ENCODE assay signal across 35 cellular contexts in genomic region chr1:112007169-112007568, GRCh38. TPM values are rescaled to one million over a fixed set of nuclear protein-coding genes. Genes with fewer than 3 reads are reported as not detected.
"Had no signal": no experiment of that assay in that cellular context is flagged by ENCODE, and none has a peak within 500 bp of the region (broad histone marks: within the 10 kb centered on the region; RNA-seq: fewer than 3 reads in every experiment).

No MANE protein-coding gene starts in this region.

- H3K4me3 Mint-ChIP-seq: activated CD4-positive, alpha-beta memory T cell treated with anti-CD3 and anti-CD28 coated beads for 36 hours; activated CD4-positive, alpha-beta T cell treated with anti-CD3 and anti-CD28 coated beads for 36 hours; activated CD4-positive, alpha-beta T cell treated with anti-CD3 and anti-CD28 coated beads, Interleukin-2, amount 10 ng/mL, durations not matched to agents 24 days and 14 days; activated CD8-positive, alpha-beta memory T cell treated with anti-CD3 and anti-CD28 coated beads, Interleukin-2, amount 10 ng/mL, durations not matched to agents 7 days and 5 days; activated CD8-positive, alpha-beta T cell treated with anti-CD3 and anti-CD28 coated beads, Interleukin-2, amount 10 ng/mL, durations not matched to agents 7 days and 5 days; activated naive CD4-positive, alpha-beta T cell treated with anti-CD3 and anti-CD28 coated beads for 36 hours; activated naive CD4-positive, alpha-beta T cell treated with anti-CD3 and anti-CD28 coated beads, Interleukin-2, amount 50 U/mL, for 24 hours; activated naive CD8-positive, alpha-beta T cell treated with anti-CD3 and anti-CD28 coated beads for 36 hours; activated naive CD8-positive, alpha-beta T cell treated with anti-CD3 and anti-CD28 coated beads, Interleukin-2, amount 50 U/mL, for 24 hours; activated T-helper 1 cell treated with anti-CD3 and anti-CD28 coated beads, Interleukin-12 subunit alpha, Interleukin-12 subunit beta, Interleukin-2, Interleukin-4 antibody, amounts not matched to agents 30 ng/mL and 10 ng/mL and 1 ng/mL, durations not matched to agents 14 hours and 24 hours and 36 hours; T-helper 17 cell; T-helper 2 cell treated with Interferon-gamma antibody and Interleukin-4, amounts not matched to agents 5 μg/mL and 100 μg/mL, for 36 hours had no signal

- H3K4me1 Mint-ChIP-seq: activated CD4-positive, alpha-beta T cell treated with anti-CD3 and anti-CD28 coated beads for 36 hours; activated CD4-positive, alpha-beta T cell treated with anti-CD3 and anti-CD28 coated beads, Interleukin-2, amount 10 ng/mL, durations not matched to agents 24 days and 14 days; activated CD8-positive, alpha-beta memory T cell treated with anti-CD3 and anti-CD28 coated beads, Interleukin-2, amount 10 ng/mL, durations not matched to agents 7 days and 5 days; activated naive CD4-positive, alpha-beta T cell treated with anti-CD3 and anti-CD28 coated beads, Interleukin-2, amount 50 U/mL, for 24 hours; activated naive CD8-positive, alpha-beta T cell treated with anti-CD3 and anti-CD28 coated beads for 36 hours; activated naive CD8-positive, alpha-beta T cell treated with anti-CD3 and anti-CD28 coated beads, Interleukin-2, amount 50 U/mL, for 24 hours; T-helper 17 cell had no signal

- H3K4me3 ChIP-seq: adrenal gland, body of pancreas, esophagus squamous epithelium, gastroesophageal sphincter, heart right ventricle had no signal

- H3K27ac Mint-ChIP-seq: activated CD4-positive, alpha-beta memory T cell treated with anti-CD3 and anti-CD28 coated beads for 36 hours; activated CD4-positive, alpha-beta T cell treated with anti-CD3 and anti-CD28 coated beads for 36 hours; activated CD4-positive, alpha-beta T cell treated with anti-CD3 and anti-CD28 coated beads, Interleukin-2, amount 10 ng/mL, durations not matched to agents 24 days and 14 days; activated CD8-positive, alpha-beta memory T cell treated with anti-CD3 and anti-CD28 coated beads, Interleukin-2, amount 10 ng/mL, durations not matched to agents 7 days and 5 days; activated CD8-positive, alpha-beta T cell treated with anti-CD3 and anti-CD28 coated beads, Interleukin-2, amount 10 ng/mL, durations not matched to agents 7 days and 5 days; activated naive CD4-positive, alpha-beta T cell treated with anti-CD3 and anti-CD28 coated beads for 36 hours; activated naive CD4-positive, alpha-beta T cell treated with anti-CD3 and anti-CD28 coated beads, Interleukin-2, amount 50 U/mL, for 24 hours; activated naive CD8-positive, alpha-beta T cell treated with anti-CD3 and anti-CD28 coated beads for 36 hours; activated naive CD8-positive, alpha-beta T cell treated with anti-CD3 and anti-CD28 coated beads, Interleukin-2, amount 50 U/mL, for 24 hours; activated T-helper 1 cell treated with anti-CD3 and anti-CD28 coated beads, Interleukin-12 subunit alpha, Interleukin-12 subunit beta, Interleukin-2, Interleukin-4 antibody, amounts not matched to agents 30 ng/mL and 10 ng/mL and 1 ng/mL, durations not matched to agents 14 hours and 24 hours and 36 hours; activated T-helper 2 cell treated with anti-CD3 and anti-CD28 coated beads, Interferon-gamma antibody, Interleukin-2, Interleukin-4, amounts not matched to agents 10 μg/mL and 5 μg/mL and 100 μg/mL, durations not matched to agents 14 hours and 24 hours and 36 hours; T-helper 17 cell; T-helper 2 cell treated with Interferon-gamma antibody and Interleukin-4, amounts not matched to agents 5 μg/mL and 100 μg/mL, for 36 hours had no signal

- H3K27ac ChIP-seq: adrenal gland, body of pancreas, epithelial cell of prostate, esophagus squamous epithelium, gastroesophageal sphincter, heart right ventricle, WERI-Rb-1 had no signal

- H3K4me1 ChIP-seq: body of pancreas had no signal

- H3K36me3 Mint-ChIP-seq: activated CD4-positive, alpha-beta memory T cell treated with anti-CD3 and anti-CD28 coated beads for 36 hours; activated CD8-positive, alpha-beta memory T cell treated with anti-CD3 and anti-CD28 coated beads, Interleukin-2, amount 10 ng/mL, durations not matched to agents 7 days and 5 days; activated naive CD4-positive, alpha-beta T cell treated with anti-CD3 and anti-CD28 coated beads, Interleukin-2, amount 50 U/mL, for 24 hours; activated naive CD8-positive, alpha-beta T cell treated with anti-CD3 and anti-CD28 coated beads for 36 hours had no signal

- H3K27me3 ChIP-seq: adrenal gland, body of pancreas had no signal

- H3K27me3 Mint-ChIP-seq: activated CD4-positive, alpha-beta T cell treated with anti-CD3 and anti-CD28 coated beads, Interleukin-2, amount 10 ng/mL, durations not matched to agents 24 days and 14 days had no signal

- H3K36me3 ChIP-seq: adrenal gland, esophagus squamous epithelium, gastroesophageal sphincter, heart right ventricle, WERI-Rb-1 had no signal

- H3K9me3 Mint-ChIP-seq: activated CD4-positive, alpha-beta memory T cell treated with anti-CD3 and anti-CD28 coated beads for 36 hours; activated CD4-positive, alpha-beta T cell treated with anti-CD3 and anti-CD28 coated beads, Interleukin-2, amount 10 ng/mL, durations not matched to agents 24 days and 14 days; activated naive CD4-positive, alpha-beta T cell treated with anti-CD3 and anti-CD28 coated beads for 36 hours; activated naive CD4-positive, alpha-beta T cell treated with anti-CD3 and anti-CD28 coated beads, Interleukin-2, amount 50 U/mL, for 24 hours; activated naive CD8-positive, alpha-beta T cell treated with anti-CD3 and anti-CD28 coated beads for 36 hours; activated naive CD8-positive, alpha-beta T cell treated with anti-CD3 and anti-CD28 coated beads, Interleukin-2, amount 50 U/mL, for 24 hours; activated T-helper 1 cell treated with anti-CD3 and anti-CD28 coated beads, Interleukin-12 subunit alpha, Interleukin-12 subunit beta, Interleukin-2, Interleukin-4 antibody, amounts not matched to agents 30 ng/mL and 10 ng/mL and 1 ng/mL, durations not matched to agents 14 hours and 24 hours and 36 hours; activated T-helper 2 cell treated with anti-CD3 and anti-CD28 coated beads, Interferon-gamma antibody, Interleukin-2, Interleukin-4, amounts not matched to agents 10 μg/mL and 5 μg/mL and 100 μg/mL, durations not matched to agents 14 hours and 24 hours and 36 hours; T-helper 2 cell treated with Interferon-gamma antibody and Interleukin-4, amounts not matched to agents 5 μg/mL and 100 μg/mL, for 36 hours had no signal

- ATAC-seq: activated CD4-positive, alpha-beta T cell treated with anti-CD3 and anti-CD28 coated beads for 36 hours; activated CD8-positive, alpha-beta memory T cell treated with anti-CD3 and anti-CD28 coated beads, Interleukin-2, amount 10 ng/mL, durations not matched to agents 7 days and 5 days; activated CD8-positive, alpha-beta T cell treated with anti-CD3 and anti-CD28 coated beads, Interleukin-2, amount 10 ng/mL, durations not matched to agents 7 days and 5 days; activated naive CD8-positive, alpha-beta T cell treated with anti-CD3 and anti-CD28 coated beads, Interleukin-2, amount 50 U/mL, for 24 hours; body of pancreas; gastroesophageal sphincter; heart right ventricle; T-helper 17 cell had no signal

- H3K9me3 ChIP-seq: adrenal gland, body of pancreas, esophagus squamous epithelium, gastroesophageal sphincter, heart right ventricle had no signal

- DNase-seq: activated CD4-positive, alpha-beta memory T cell treated with anti-CD3 and anti-CD28 coated beads for 36 hours; activated CD4-positive, alpha-beta T cell treated with anti-CD3 and anti-CD28 coated beads for 36 hours; activated CD4-positive, alpha-beta T cell treated with anti-CD3 and anti-CD28 coated beads, Interleukin-2, amount 10 ng/mL, durations not matched to agents 24 days and 14 days; activated CD4-positive, CD25-positive, alpha-beta regulatory T cell; activated CD4-positive, CD25-positive, alpha-beta regulatory T cell treated with anti-CD3 and anti-CD28 coated beads, Interleukin-2, amount 50 U/mL, for 72 hours; activated CD8-positive, alpha-beta memory T cell treated with anti-CD3 and anti-CD28 coated beads, Interleukin-2, amount 10 ng/mL, durations not matched to agents 7 days and 5 days; activated CD8-positive, alpha-beta memory T cell treated with anti-CD3 and anti-CD28 coated beads, Interleukin-2, amount 50 U/mL, for 4 hours; activated CD8-positive, alpha-beta T cell treated with anti-CD3 and anti-CD28 coated beads, Interleukin-2, amount 10 ng/mL, durations not matched to agents 7 days and 5 days; activated effector memory CD4-positive, alpha-beta T cell treated with anti-CD3 and anti-CD28 coated beads, Interleukin-2, amount 50 U/mL, for 16 hours; activated naive CD4-positive, alpha-beta T cell treated with anti-CD3 and anti-CD28 coated beads for 36 hours; activated naive CD8-positive, alpha-beta T cell treated with anti-CD3 and anti-CD28 coated beads for 36 hours; activated naive CD8-positive, alpha-beta T cell treated with anti-CD3 and anti-CD28 coated beads, Interleukin-2, amount 50 U/mL, for 24 hours; activated T-cell treated with anti-CD3 and anti-CD28 coated beads, Interleukin-2, amount 50 U/mL, for 1 hour; activated T-cell treated with anti-CD3 and anti-CD28 coated beads, Interleukin-2, amount 50 U/mL, for 48 hours; adrenal gland; amygdala; aorta; body of pancreas; caudate nucleus; effector CD8-positive, alpha-beta T cell; esophagus squamous epithelium; foreskin melanocyte; heart right ventricle; T-helper 17 cell; T1000; WERI-Rb-1 had no signal

RNA-seq across cellular contexts. Expression of gene KCND3, which starts 17.7 kb away (rescaled TPM):
- total RNA-seq: activated CD4-positive, alpha-beta memory T cell treated with anti-CD3 and anti-CD28 coated beads for 36 hours; activated CD4-positive, alpha-beta T cell treated with anti-CD3 and anti-CD28 coated beads for 36 hours; activated CD4-positive, alpha-beta T cell treated with anti-CD3 and anti-CD28 coated beads, Interleukin-2, amount 10 ng/mL, durations not matched to agents 24 days and 14 days; activated CD8-positive, alpha-beta memory T cell treated with anti-CD3 and anti-CD28 coated beads for 36 hours; activated CD8-positive, alpha-beta memory T cell treated with anti-CD3 and anti-CD28 coated beads, Interleukin-2, amount 10 ng/mL, durations not matched to agents 7 days and 5 days; activated CD8-positive, alpha-beta T cell treated with anti-CD3 and anti-CD28 coated beads, Interleukin-2, amount 10 ng/mL, durations not matched to agents 7 days and 5 days; activated naive CD4-positive, alpha-beta T cell treated with anti-CD3 and anti-CD28 coated beads for 36 hours; activated naive CD8-positive, alpha-beta T cell treated with anti-CD3 and anti-CD28 coated beads for 36 hours; activated T-helper 1 cell treated with anti-CD3 and anti-CD28 coated beads, Interleukin-12 subunit alpha, Interleukin-12 subunit beta, Interleukin-2, Interleukin-4 antibody, amounts not matched to agents 30 ng/mL and 10 ng/mL and 1 ng/mL, durations not matched to agents 14 hours and 24 hours and 36 hours; activated T-helper 2 cell treated with anti-CD3 and anti-CD28 coated beads, Interferon-gamma antibody, Interleukin-2, Interleukin-4, amounts not matched to agents 10 μg/mL and 5 μg/mL and 100 μg/mL, durations not matched to agents 14 hours and 24 hours and 36 hours; endothelial cell of umbilical vein; glomerular endothelial cell had no signal
